8 cellular contexts compared by ENCODE assay signal in genomic region chr9:94878804-94879203, GRCh38.
DNase-seq lines count a peak whose midpoint lies in the region; ATAC-seq, FAIRE-seq and TF ChIP-seq lines count a peak whose summit lies in the region.
"Not testable (repeated sequence)": the region's sequence is repeated elsewhere in the genome, so short reads cannot be mapped to it uniquely, and the experiment has no call there.

No MANE protein-coding gene starts in this region.

- not testable (repeated sequence) for FAIRE-seq in astrocyte (lab: Jason Lieb, UNC)

- peak overlapping the region; percentile 53 for H3K27ac ChIP-seq in ACC112 (ENCODE audit: low read depth, low read length)
- H3K27ac ChIP-seq in astrocyte (ENCODE audit: low read depth, low read length): not testable (repeated sequence)
- H3K27ac ChIP-seq in cardiac muscle cell: peak overlapping the region; percentile 17

- H3K27me3 ChIP-seq in ACC112 (ENCODE audit: insufficient read depth, low read length); astrocyte (ENCODE audit: insufficient read depth, low read length); cardiac muscle cell: not testable (repeated sequence)

- not testable (repeated sequence) for H3K4me2 ChIP-seq in astrocyte (ENCODE audit: low read length)

- peaks cover 14% of the 10 kb centered on the region for H3K36me3 Mint-ChIP-seq in HFFc6 (ENCODE audit: low read depth)
- H3K36me3 Mint-ChIP-seq in T-helper 2 cell treated with Interferon-gamma antibody and Interleukin-4, amounts not matched to agents 5 μg/mL and 100 μg/mL, for 36 hours (ENCODE audit: low read depth); activated T-cell treated with anti-CD3 and anti-CD28 coated beads, Interleukin-2, amount 50 U/mL, for 4 hours (ENCODE audit: insufficient read depth); astrocyte (ENCODE audit: low read depth, unreplicated experiment); osteocyte (ENCODE audit: unreplicated experiment): not testable (repeated sequence)

- peak overlapping the region; percentile 45; the same call in 1 of the 2 replicates for H3K4me3 ChIP-seq in ACC112 (ENCODE audit: low read depth, low read length)
- not testable (repeated sequence) for H3K4me3 ChIP-seq in astrocyte (ENCODE audit: insufficient read depth, low read depth, low read length); cardiac muscle cell

- not testable (repeated sequence) for H3K79me2 ChIP-seq in ACC112 (ENCODE audit: control insufficient read depth, insufficient read depth, low read length, unreplicated experiment); astrocyte (ENCODE audit: insufficient read depth, low read length)

- not testable (repeated sequence) for H3K36me3 ChIP-seq in ACC112 (ENCODE audit: insufficient read depth, low read length); astrocyte (ENCODE audit: insufficient read depth, low read length); cardiac muscle cell

- not testable (repeated sequence) for H3K27me3 Mint-ChIP-seq in HFFc6 (ENCODE audit: insufficient read depth); activated T-cell treated with anti-CD3 and anti-CD28 coated beads, Interleukin-2, amount 50 U/mL, for 4 hours (ENCODE audit: low read depth); astrocyte (ENCODE audit: low read depth, unreplicated experiment); osteocyte (ENCODE audit: unreplicated experiment)
- H3K27me3 Mint-ChIP-seq in T-helper 2 cell treated with Interferon-gamma antibody and Interleukin-4, amounts not matched to agents 5 μg/mL and 100 μg/mL, for 36 hours (ENCODE audit: low read depth): peaks cover 48% of the 10 kb centered on the region

- not testable (repeated sequence) for H3K9me3 ChIP-seq in astrocyte (ENCODE audit: insufficient read depth, low read depth, low read length); cardiac muscle cell (ENCODE audit: low read depth)

- not testable (repeated sequence) for TF ChIP-seq CTCF in HFFc6 (IDR thresholded peaks at IDR 0.05); astrocyte (IDR thresholded peaks at IDR 0.05; ENCODE audit: insufficient read depth, low read depth, low read length); cardiac muscle cell (IDR thresholded peaks at IDR 0.05; ENCODE audit: low read depth, low read length); osteocyte (IDR thresholded peaks at IDR 0.05)

- peak overlapping the region; percentile 63 for H3K4me3 Mint-ChIP-seq in HFFc6
- H3K4me3 Mint-ChIP-seq in T-helper 2 cell treated with Interferon-gamma antibody and Interleukin-4, amounts not matched to agents 5 μg/mL and 100 μg/mL, for 36 hours: peak overlapping the region; percentile 40
- not testable (repeated sequence) for H3K4me3 Mint-ChIP-seq in activated T-cell treated with anti-CD3 and anti-CD28 coated beads, Interleukin-2, amount 50 U/mL, for 4 hours; astrocyte (ENCODE audit: unreplicated experiment); osteocyte (ENCODE audit: unreplicated experiment)

- DNase-seq in HFFc6; activated T-cell treated with anti-CD3 and anti-CD28 coated beads, Interleukin-2, amount 50 U/mL, for 4 hours; cardiac muscle cell (ENCODE audit: low read depth in 1 of 2, low spot score in 1 of 2); osteocyte (ENCODE audit: extremely low spot score, unreplicated experiment): not testable (repeated sequence)
- peak; percentile 64 for DNase-seq in T-helper 2 cell treated with Interferon-gamma antibody and Interleukin-4, amounts not matched to agents 5 μg/mL and 100 μg/mL, for 36 hours (ENCODE audit: low spot score)
- peak; percentile 19 for DNase-seq in astrocyte (ENCODE audit: low read depth)
- peak; percentile 22 for DNase-seq in stimulated activated naive CD4-positive, alpha-beta T cell treated with Interleukin-2 at 50 U/mL for 16 hours (lab: John Stamatoyannopoulos, UW)

- not testable (repeated sequence) for H3K9me3 Mint-ChIP-seq in HFFc6; T-helper 2 cell treated with Interferon-gamma antibody and Interleukin-4, amounts not matched to agents 5 μg/mL and 100 μg/mL, for 36 hours; activated T-cell treated with anti-CD3 and anti-CD28 coated beads, Interleukin-2, amount 50 U/mL, for 4 hours; astrocyte (ENCODE audit: unreplicated experiment); osteocyte (ENCODE audit: unreplicated experiment)

- H3K9ac ChIP-seq in astrocyte (ENCODE audit: low read length): not testable (repeated sequence)

- peak overlapping the region; percentile 82 for H3K27ac Mint-ChIP-seq in HFFc6
- not testable (repeated sequence) for H3K27ac Mint-ChIP-seq in T-helper 2 cell treated with Interferon-gamma antibody and Interleukin-4, amounts not matched to agents 5 μg/mL and 100 μg/mL, for 36 hours; astrocyte (ENCODE audit: unreplicated experiment)
- peak overlapping the region; percentile 66 for H3K27ac Mint-ChIP-seq in osteocyte (ENCODE audit: unreplicated experiment)

- H3K4me1 Mint-ChIP-seq in HFFc6 (ENCODE audit: low read depth) (peaks cover 66% of the 10 kb centered on the region), astrocyte (ENCODE audit: low read depth, unreplicated experiment) (peaks cover 51% of the 10 kb centered on the region), osteocyte (ENCODE audit: unreplicated experiment) (peaks cover 54% of the 10 kb centered on the region)
- peaks cover 14% of the 10 kb centered on the region for H3K4me1 Mint-ChIP-seq in T-helper 2 cell treated with Interferon-gamma antibody and Interleukin-4, amounts not matched to agents 5 μg/mL and 100 μg/mL, for 36 hours (ENCODE audit: low read depth)
- peaks cover 22% of the 10 kb centered on the region for H3K4me1 Mint-ChIP-seq in activated T-cell treated with anti-CD3 and anti-CD28 coated beads, Interleukin-2, amount 50 U/mL, for 4 hours (ENCODE audit: low read depth)

- not testable (repeated sequence) for H4K20me1 ChIP-seq in astrocyte (ENCODE audit: insufficient read depth, low read length)

- not testable (repeated sequence) for H2AFZ ChIP-seq in ACC112 (ENCODE audit: low read length, unreplicated experiment); astrocyte (ENCODE audit: low read depth, low read length)

- peak; percentile 72 to 76 for ATAC-seq in activated T-cell treated with anti-CD3 and anti-CD28 coated beads, Interleukin-2, amount 50 U/mL, for 4 hours

- peaks cover 22% of the 10 kb centered on the region for H3K4me1 ChIP-seq in ACC112 (ENCODE audit: control insufficient read depth, insufficient read depth, low read length, unreplicated experiment)
- peaks cover 24% of the 10 kb centered on the region for H3K4me1 ChIP-seq in astrocyte (ENCODE audit: insufficient read depth, low read length)
- H3K4me1 ChIP-seq in cardiac muscle cell (ENCODE audit: low read depth): peaks cover 44% of the 10 kb centered on the region
